ENCODE assay signal across 1 cellular context in genomic region chr15:28819019-28819929, GRCh38.
TF ChIP-seq lines count a peak whose summit lies in the region.
"Not testable (repeated sequence)": the region's sequence is repeated elsewhere in the genome, so short reads cannot be mapped to it uniquely, and the experiment has no call there.

No MANE protein-coding gene starts in this region.

TF ChIP-seq in K562, 482 proteins besides CTCF, POLR2A, EP300 and RAD21:
- TF ChIP-seq DPF2 (IDR thresholded peaks at IDR 0.05): 0 out of 2 replicates have a peak, but pooled peaks have one; percentile 31
- peak; percentile 49; the same call in 1 of the 2 replicates for TF ChIP-seq ZNF592 (IDR thresholded peaks at IDR 0.05)
- peak; percentile 9; the same call in 1 of the 2 replicates for TF ChIP-seq ARID1B (IDR thresholded peaks at IDR 0.05)
- TF ChIP-seq ZNF316 (IDR thresholded peaks at IDR 0.05): peak; percentile 90
- TF ChIP-seq MAFG (tag; conservative IDR thresholded peaks at IDR 0.05): peak; percentile 67
- TF ChIP-seq NFE2 (IDR thresholded peaks at IDR 0.05; ENCODE audit: low read depth): peak; percentile 57; the same call in 1 of the 2 replicates
- TF ChIP-seq ATF1 (CRISPR knock-in tag; IDR thresholded peaks at IDR 0.05): not testable (repeated sequence)
- TF ChIP-seq ATF1 (tag; IDR thresholded peaks at IDR 0.05): peak; percentile 28; the same call in 1 of the 2 replicates
- TF ChIP-seq NFRKB (IDR thresholded peaks at IDR 0.05; ENCODE audit: low read depth): peak; percentile 48; the same call in 1 of the 2 replicates
- 0 out of 4 replicates have a peak, but pooled peaks of 1 of the 2 experiments have one; percentile 38 for TF ChIP-seq MNT (conservative IDR thresholded peaks at IDR 0.05)
- peak; percentile 83 for TF ChIP-seq C11orf30 (IDR thresholded peaks at IDR 0.05; ENCODE audit: low read depth)
- peak; percentile 17 for TF ChIP-seq TAF9B (IDR thresholded peaks at IDR 0.05; ENCODE audit: partially characterized antibody)
